2 cellular contexts compared by ENCODE assay signal in the genomic region with DNA sequence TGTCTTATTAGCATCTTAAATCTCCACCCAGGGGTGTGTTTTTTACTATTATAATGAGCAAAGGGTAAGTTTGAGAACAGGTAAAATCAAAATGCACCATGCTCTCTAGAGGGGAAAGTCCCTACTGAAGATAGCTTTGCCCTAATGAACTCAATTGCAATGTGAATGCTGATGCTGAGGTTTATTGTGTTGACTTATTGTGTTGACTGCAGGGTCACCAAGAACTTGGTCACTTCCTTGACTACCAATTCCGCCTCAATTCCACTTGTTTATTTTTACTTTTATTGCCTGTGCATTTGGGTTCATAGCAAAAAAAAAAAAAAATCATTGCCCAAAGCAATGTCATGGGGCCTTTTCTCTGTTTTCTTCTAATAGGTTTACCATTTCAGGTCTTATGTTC.
TF ChIP-seq lines count a peak whose summit lies in the region.

No MANE protein-coding gene starts in this region.

TF ChIP-seq in WTC11, 78 proteins besides CTCF, POLR2A, EP300 and RAD21 (continued from another document):
- TF ChIP-seq PRDM15 (CRISPR knock-in tag; IDR thresholded peaks at IDR 0.05) = no peak

TF ChIP-seq in H1, 55 proteins besides CTCF, POLR2A, EP300 and RAD21 (continued from another document):
- TF ChIP-seq ATF3 (IDR thresholded peaks at IDR 0.05; ENCODE audit: insufficient read depth, low read depth, low read length) (no peak), SAP30 (IDR thresholded peaks at IDR 0.05; ENCODE audit: insufficient read depth, insufficient replicate concordance, low read length) (no peak), EZH2 (IDR thresholded peaks at IDR 0.05; ENCODE audit: low read depth, low read length, severe bottlenecking) (no peak), BRCA1 (IDR thresholded peaks at IDR 0.05; ENCODE audit: low read depth, low read length) (no peak), SP2 (IDR thresholded peaks at IDR 0.05; ENCODE audit: low read length) (no peak), SP1 (IDR thresholded peaks at IDR 0.05; ENCODE audit: low read depth, low read length) (no peak), SIN3A (conservative IDR thresholded peaks at IDR 0.05 in 1 of 2, IDR thresholded peaks at IDR 0.05 in 1 of 2; ENCODE audit: low read depth in 1 of 2, low read length in 2 of 2) (no peak), TBP (IDR thresholded peaks at IDR 0.05; ENCODE audit: low read depth, low read length) (no peak), TAF1 (IDR thresholded peaks at IDR 0.05; ENCODE audit: low read depth, low read length) (no peak), KDM5A (IDR thresholded peaks at IDR 0.05; ENCODE audit: low read length) (no peak), KDM4A (IDR thresholded peaks at IDR 0.05; ENCODE audit: low read depth, low read length, severe bottlenecking) (no peak)
- TF ChIP-seq, protein P1, sequence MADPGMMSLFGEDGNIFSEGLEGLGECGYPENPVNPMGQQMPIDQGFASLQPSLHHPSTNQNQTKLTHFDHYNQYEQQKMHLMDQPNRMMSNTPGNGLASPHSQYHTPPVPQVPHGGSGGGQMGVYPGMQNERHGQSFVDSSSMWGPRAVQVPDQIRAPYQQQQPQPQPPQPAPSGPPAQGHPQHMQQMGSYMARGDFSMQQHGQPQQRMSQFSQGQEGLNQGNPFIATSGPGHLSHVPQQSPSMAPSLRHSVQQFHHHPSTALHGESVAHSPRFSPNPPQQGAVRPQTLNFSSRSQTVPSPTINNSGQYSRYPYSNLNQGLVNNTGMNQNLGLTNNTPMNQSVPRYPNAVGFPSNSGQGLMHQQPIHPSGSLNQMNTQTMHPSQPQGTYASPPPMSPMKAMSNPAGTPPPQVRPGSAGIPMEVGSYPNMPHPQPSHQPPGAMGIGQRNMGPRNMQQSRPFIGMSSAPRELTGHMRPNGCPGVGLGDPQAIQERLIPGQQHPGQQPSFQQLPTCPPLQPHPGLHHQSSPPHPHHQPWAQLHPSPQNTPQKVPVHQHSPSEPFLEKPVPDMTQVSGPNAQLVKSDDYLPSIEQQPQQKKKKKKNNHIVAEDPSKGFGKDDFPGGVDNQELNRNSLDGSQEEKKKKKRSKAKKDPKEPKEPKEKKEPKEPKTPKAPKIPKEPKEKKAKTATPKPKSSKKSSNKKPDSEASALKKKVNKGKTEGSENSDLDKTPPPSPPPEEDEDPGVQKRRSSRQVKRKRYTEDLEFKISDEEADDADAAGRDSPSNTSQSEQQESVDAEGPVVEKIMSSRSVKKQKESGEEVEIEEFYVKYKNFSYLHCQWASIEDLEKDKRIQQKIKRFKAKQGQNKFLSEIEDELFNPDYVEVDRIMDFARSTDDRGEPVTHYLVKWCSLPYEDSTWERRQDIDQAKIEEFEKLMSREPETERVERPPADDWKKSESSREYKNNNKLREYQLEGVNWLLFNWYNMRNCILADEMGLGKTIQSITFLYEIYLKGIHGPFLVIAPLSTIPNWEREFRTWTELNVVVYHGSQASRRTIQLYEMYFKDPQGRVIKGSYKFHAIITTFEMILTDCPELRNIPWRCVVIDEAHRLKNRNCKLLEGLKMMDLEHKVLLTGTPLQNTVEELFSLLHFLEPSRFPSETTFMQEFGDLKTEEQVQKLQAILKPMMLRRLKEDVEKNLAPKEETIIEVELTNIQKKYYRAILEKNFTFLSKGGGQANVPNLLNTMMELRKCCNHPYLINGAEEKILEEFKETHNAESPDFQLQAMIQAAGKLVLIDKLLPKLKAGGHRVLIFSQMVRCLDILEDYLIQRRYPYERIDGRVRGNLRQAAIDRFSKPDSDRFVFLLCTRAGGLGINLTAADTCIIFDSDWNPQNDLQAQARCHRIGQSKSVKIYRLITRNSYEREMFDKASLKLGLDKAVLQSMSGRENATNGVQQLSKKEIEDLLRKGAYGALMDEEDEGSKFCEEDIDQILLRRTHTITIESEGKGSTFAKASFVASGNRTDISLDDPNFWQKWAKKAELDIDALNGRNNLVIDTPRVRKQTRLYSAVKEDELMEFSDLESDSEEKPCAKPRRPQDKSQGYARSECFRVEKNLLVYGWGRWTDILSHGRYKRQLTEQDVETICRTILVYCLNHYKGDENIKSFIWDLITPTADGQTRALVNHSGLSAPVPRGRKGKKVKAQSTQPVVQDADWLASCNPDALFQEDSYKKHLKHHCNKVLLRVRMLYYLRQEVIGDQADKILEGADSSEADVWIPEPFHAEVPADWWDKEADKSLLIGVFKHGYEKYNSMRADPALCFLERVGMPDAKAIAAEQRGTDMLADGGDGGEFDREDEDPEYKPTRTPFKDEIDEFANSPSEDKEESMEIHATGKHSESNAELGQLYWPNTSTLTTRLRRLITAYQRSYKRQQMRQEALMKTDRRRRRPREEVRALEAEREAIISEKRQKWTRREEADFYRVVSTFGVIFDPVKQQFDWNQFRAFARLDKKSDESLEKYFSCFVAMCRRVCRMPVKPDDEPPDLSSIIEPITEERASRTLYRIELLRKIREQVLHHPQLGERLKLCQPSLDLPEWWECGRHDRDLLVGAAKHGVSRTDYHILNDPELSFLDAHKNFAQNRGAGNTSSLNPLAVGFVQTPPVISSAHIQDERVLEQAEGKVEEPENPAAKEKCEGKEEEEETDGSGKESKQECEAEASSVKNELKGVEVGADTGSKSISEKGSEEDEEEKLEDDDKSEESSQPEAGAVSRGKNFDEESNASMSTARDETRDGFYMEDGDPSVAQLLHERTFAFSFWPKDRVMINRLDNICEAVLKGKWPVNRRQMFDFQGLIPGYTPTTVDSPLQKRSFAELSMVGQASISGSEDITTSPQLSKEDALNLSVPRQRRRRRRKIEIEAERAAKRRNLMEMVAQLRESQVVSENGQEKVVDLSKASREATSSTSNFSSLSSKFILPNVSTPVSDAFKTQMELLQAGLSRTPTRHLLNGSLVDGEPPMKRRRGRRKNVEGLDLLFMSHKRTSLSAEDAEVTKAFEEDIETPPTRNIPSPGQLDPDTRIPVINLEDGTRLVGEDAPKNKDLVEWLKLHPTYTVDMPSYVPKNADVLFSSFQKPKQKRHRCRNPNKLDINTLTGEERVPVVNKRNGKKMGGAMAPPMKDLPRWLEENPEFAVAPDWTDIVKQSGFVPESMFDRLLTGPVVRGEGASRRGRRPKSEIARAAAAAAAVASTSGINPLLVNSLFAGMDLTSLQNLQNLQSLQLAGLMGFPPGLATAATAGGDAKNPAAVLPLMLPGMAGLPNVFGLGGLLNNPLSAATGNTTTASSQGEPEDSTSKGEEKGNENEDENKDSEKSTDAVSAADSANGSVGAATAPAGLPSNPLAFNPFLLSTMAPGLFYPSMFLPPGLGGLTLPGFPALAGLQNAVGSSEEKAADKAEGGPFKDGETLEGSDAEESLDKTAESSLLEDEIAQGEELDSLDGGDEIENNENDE (IDR thresholded peaks at IDR 0.05; ENCODE audit: insufficient replicate concordance, low read length) = no peak
